ENCODE assay signal across 8 cellular contexts in the genomic region with DNA sequence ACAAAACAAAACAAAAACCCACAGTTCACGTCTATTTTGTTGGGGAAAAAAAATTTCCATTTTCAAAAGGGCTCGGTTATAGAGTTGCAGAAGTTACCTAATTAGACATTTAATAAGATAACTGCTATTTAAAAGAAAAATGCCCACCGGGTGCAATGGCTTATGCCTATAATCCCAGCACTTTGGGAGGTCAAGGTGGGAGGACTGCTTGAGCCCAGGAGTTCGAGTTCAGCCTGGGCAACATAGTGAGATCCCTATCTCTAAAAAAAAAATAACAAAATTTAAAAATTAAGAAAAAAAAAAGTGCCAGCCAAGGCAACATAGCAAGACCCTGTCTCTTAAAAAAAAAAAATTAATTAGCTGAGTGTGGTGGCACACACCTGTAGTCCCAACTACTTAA.
"Had no signal": no experiment of that assay in that cellular context is flagged by ENCODE, and none has a peak within 500 bp of the region (broad histone marks: within the 10 kb centered on the region; RNA-seq: fewer than 3 reads in every experiment).

No MANE protein-coding gene starts in this region.

- H3K4me3 ChIP-seq: GM23248, HAP-1 had no signal

- H3K36me3 ChIP-seq: HAP-1 had no signal

- H3K27me3 Mint-ChIP-seq: IgD-negative memory B cell had no signal

- FAIRE-seq: HTR-8/SVneo had no signal

- H3K9me3 Mint-ChIP-seq: IgD-negative memory B cell had no signal

- DNase-seq: GM23248, GOT3, H7, KBM-7 had no signal

- H3K9ac ChIP-seq: GM23248 had no signal

- ATAC-seq: HCT116 had no signal

- H3K27ac ChIP-seq: GM23248 had no signal

- H3K4me1 ChIP-seq: HAP-1 had no signal

- H2AFZ ChIP-seq: GM23248 had no signal

- H3K9me3 ChIP-seq: HAP-1 had no signal
